In genomic region chr22:29799217-29799680, GRCh38 we compare ENCODE assay signal across 1 cellular context.
TF ChIP-seq lines count a peak whose summit lies in the region.

No MANE protein-coding gene starts in this region.

TF ChIP-seq in HepG2, 621 proteins besides CTCF, POLR2A, EP300 and RAD21 (continued from another document and continues in another):
- TF ChIP-seq GMEB1 (CRISPR knock-in tag; IDR thresholded peaks at IDR 0.05; ENCODE audit: borderline replicate concordance) (no peak), RFX1 (IDR thresholded peaks at IDR 0.05) (no peak), SMC3 (IDR thresholded peaks at IDR 0.05; ENCODE audit: low read length) (0 out of 2 replicates have a peak, but pooled peaks have one; percentile 1), MEIS2 (CRISPR knock-in tag; IDR thresholded peaks at IDR 0.05) (no peak), ZZZ3 (CRISPR knock-in tag; IDR thresholded peaks at IDR 0.05; ENCODE audit: borderline replicate concordance) (no peak), ZNF776 (CRISPR knock-in tag; IDR thresholded peaks at IDR 0.05) (no peak), ZNF703 (CRISPR knock-in tag; IDR thresholded peaks at IDR 0.05; ENCODE audit: borderline replicate concordance) (no peak), ZNF235 (CRISPR knock-in tag; IDR thresholded peaks at IDR 0.05; ENCODE audit: borderline replicate concordance) (no peak), SP2 (CRISPR knock-in tag; IDR thresholded peaks at IDR 0.05) (no peak), REL (CRISPR knock-in tag; conservative IDR thresholded peaks at IDR 0.05) (no peak), SMARCC2 (IDR thresholded peaks at IDR 0.05) (no peak), GABPB1 (CRISPR knock-in tag; IDR thresholded peaks at IDR 0.05) (peak; percentile 83), SMAD3 (CRISPR knock-in tag; IDR thresholded peaks at IDR 0.05) (peak; percentile 71; the same call in 1 of the 2 replicates), BRD4 (CRISPR knock-in tag; IDR thresholded peaks at IDR 0.05) (no peak), SIN3A (IDR thresholded peaks at IDR 0.05; ENCODE audit: borderline replicate concordance, low read depth, low read length) (no peak), IKZF4 (CRISPR knock-in tag; IDR thresholded peaks at IDR 0.05; ENCODE audit: borderline replicate concordance, low read depth, not compliant biosample characterization) (no peak), ATRX (CRISPR knock-in tag; IDR thresholded peaks at IDR 0.05; ENCODE audit: borderline replicate concordance) (no peak), ZNF724P (CRISPR knock-in tag; IDR thresholded peaks at IDR 0.05; ENCODE audit: borderline replicate concordance) (no peak), SRF (IDR thresholded peaks at IDR 0.05; ENCODE audit: low read depth, low read length) (no peak), RFX5 (IDR thresholded peaks at IDR 0.05; ENCODE audit: low read depth, low read length) (no peak), RARG (CRISPR knock-in tag; IDR thresholded peaks at IDR 0.05; ENCODE audit: low read depth) (no peak), ZBTB1 (CRISPR knock-in tag; IDR thresholded peaks at IDR 0.05; ENCODE audit: borderline replicate concordance) (no peak), ZNF775 (CRISPR knock-in tag; IDR thresholded peaks at IDR 0.05; ENCODE audit: borderline replicate concordance) (no peak), NAIF1 (CRISPR knock-in tag; IDR thresholded peaks at IDR 0.05; ENCODE audit: borderline replicate concordance) (no peak), ZNF761 (CRISPR knock-in tag; conservative IDR thresholded peaks at IDR 0.05) (no peak), SNRNP70 (IDR thresholded peaks at IDR 0.05; ENCODE audit: low read depth, low read length) (no peak), ZNF7 (CRISPR knock-in tag; IDR thresholded peaks at IDR 0.05) (no peak), SIN3B (IDR thresholded peaks at IDR 0.05; ENCODE audit: low read length) (no peak), ZNF121 (CRISPR knock-in tag; IDR thresholded peaks at IDR 0.05) (no peak; the same call in 1 of the 2 replicates), ZNF737 (CRISPR knock-in tag; IDR thresholded peaks at IDR 0.05; ENCODE audit: borderline replicate concordance) (no peak), JDP2 (CRISPR knock-in tag; IDR thresholded peaks at IDR 0.05; ENCODE audit: borderline replicate concordance) (no peak), TAF1 (CRISPR knock-in tag; IDR thresholded peaks at IDR 0.05) (0 out of 2 replicates have a peak, but pooled peaks have one; percentile 35), NFYB (CRISPR knock-in tag; IDR thresholded peaks at IDR 0.05) (no peak), ZNF430 (CRISPR knock-in tag; IDR thresholded peaks at IDR 0.05) (no peak), CEBPG (CRISPR knock-in tag; IDR thresholded peaks at IDR 0.05) (peak; percentile 95), ZNF816 (CRISPR knock-in tag; IDR thresholded peaks at IDR 0.05; ENCODE audit: borderline replicate concordance) (no peak), NBN (conservative IDR thresholded peaks at IDR 0.05) (no peak), ZBTB10 (CRISPR knock-in tag; IDR thresholded peaks at IDR 0.05; ENCODE audit: borderline replicate concordance) (no peak), RCOR2 (CRISPR knock-in tag; IDR thresholded peaks at IDR 0.05) (peak; percentile 70; the same call in 1 of the 2 replicates), ZSCAN29 (CRISPR knock-in tag; conservative IDR thresholded peaks at IDR 0.05) (no peak), ZNF879 (CRISPR knock-in tag; IDR thresholded peaks at IDR 0.05) (no peak), MBNL3 (CRISPR knock-in tag; conservative IDR thresholded peaks at IDR 0.05) (no peak), RBM22 (optimal IDR thresholded peaks at IDR 0.05; ENCODE audit: low read length) (no peak), ZSCAN12 (CRISPR knock-in tag; IDR thresholded peaks at IDR 0.05) (no peak), ZNF549 (CRISPR knock-in tag; IDR thresholded peaks at IDR 0.05) (no peak), HNF4A (CRISPR knock-in tag; IDR thresholded peaks at IDR 0.05) (peak; percentile 26; the same call in 1 of the 2 replicates), GABPA (IDR thresholded peaks at IDR 0.05; ENCODE audit: low read depth, low read length) (no peak), GABPA (CRISPR knock-in tag; IDR thresholded peaks at IDR 0.05; ENCODE audit: low read depth) (peak; percentile 72), KDM3A (CRISPR knock-in tag; IDR thresholded peaks at IDR 0.05; ENCODE audit: low read depth) (0 out of 2 replicates have a peak, but pooled peaks have one; percentile 30), TAF15 (IDR thresholded peaks at IDR 0.05; ENCODE audit: low read depth, low read length, poor library complexity, severe bottlenecking) (no peak), ZNF672 (CRISPR knock-in tag; IDR thresholded peaks at IDR 0.05) (no peak), TMF1 (CRISPR knock-in tag; IDR thresholded peaks at IDR 0.05; ENCODE audit: low read depth) (no peak), ZNF616 (CRISPR knock-in tag; IDR thresholded peaks at IDR 0.05; ENCODE audit: low read depth) (no peak), RELA (CRISPR knock-in tag; IDR thresholded peaks at IDR 0.05) (0 out of 2 replicates have a peak, but pooled peaks have one; percentile 45), FOXP1 (IDR thresholded peaks at IDR 0.05) (no peak), FOXP1 (CRISPR knock-in tag; IDR thresholded peaks at IDR 0.05) (0 out of 2 replicates have a peak, but pooled peaks have one; percentile 12), ZNF558 (CRISPR knock-in tag; IDR thresholded peaks at IDR 0.05; ENCODE audit: borderline replicate concordance) (no peak), ZSCAN21 (CRISPR knock-in tag; IDR thresholded peaks at IDR 0.05; ENCODE audit: borderline replicate concordance) (no peak), SUZ12 (IDR thresholded peaks at IDR 0.05; ENCODE audit: low read depth, low read length) (no peak), ZNF24 (IDR thresholded peaks at IDR 0.05) (no peak)
- TF ChIP-seq, protein P1, sequence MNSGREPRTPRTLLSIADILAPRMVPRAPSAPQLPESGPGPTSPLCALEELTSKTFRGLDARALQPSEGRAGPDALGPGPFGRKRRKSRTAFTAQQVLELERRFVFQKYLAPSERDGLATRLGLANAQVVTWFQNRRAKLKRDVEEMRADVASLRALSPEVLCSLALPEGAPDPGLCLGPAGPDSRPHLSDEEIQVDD (CRISPR knock-in tag; IDR thresholded peaks at IDR 0.05; ENCODE audit: borderline replicate concordance): no peak
- TF ChIP-seq, protein P2, sequence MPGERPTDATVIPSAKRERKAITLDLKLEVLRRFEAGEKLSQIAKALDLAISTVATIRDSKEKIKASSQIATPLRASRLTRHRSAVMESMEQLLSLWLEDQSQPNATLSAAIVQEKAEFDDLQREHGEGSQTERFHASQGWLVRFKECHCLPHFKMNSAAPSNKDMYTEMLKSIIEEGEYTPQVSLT (CRISPR knock-in tag; IDR thresholded peaks at IDR 0.05; ENCODE audit: borderline replicate concordance, low read depth): no peak
- TF ChIP-seq, protein P3, sequence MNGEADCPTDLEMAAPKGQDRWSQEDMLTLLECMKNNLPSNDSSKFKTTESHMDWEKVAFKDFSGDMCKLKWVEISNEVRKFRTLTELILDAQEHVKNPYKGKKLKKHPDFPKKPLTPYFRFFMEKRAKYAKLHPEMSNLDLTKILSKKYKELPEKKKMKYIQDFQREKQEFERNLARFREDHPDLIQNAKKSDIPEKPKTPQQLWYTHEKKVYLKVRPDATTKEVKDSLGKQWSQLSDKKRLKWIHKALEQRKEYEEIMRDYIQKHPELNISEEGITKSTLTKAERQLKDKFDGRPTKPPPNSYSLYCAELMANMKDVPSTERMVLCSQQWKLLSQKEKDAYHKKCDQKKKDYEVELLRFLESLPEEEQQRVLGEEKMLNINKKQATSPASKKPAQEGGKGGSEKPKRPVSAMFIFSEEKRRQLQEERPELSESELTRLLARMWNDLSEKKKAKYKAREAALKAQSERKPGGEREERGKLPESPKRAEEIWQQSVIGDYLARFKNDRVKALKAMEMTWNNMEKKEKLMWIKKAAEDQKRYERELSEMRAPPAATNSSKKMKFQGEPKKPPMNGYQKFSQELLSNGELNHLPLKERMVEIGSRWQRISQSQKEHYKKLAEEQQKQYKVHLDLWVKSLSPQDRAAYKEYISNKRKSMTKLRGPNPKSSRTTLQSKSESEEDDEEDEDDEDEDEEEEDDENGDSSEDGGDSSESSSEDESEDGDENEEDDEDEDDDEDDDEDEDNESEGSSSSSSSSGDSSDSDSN (CRISPR knock-in tag; IDR thresholded peaks at IDR 0.05): peak; percentile 45; the same call in 1 of the 2 replicates
- TF ChIP-seq, protein P4, sequence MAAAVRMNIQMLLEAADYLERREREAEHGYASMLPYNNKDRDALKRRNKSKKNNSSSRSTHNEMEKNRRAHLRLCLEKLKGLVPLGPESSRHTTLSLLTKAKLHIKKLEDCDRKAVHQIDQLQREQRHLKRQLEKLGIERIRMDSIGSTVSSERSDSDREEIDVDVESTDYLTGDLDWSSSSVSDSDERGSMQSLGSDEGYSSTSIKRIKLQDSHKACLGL (CRISPR knock-in tag; IDR thresholded peaks at IDR 0.05): no peak
- TF ChIP-seq, protein P5, sequence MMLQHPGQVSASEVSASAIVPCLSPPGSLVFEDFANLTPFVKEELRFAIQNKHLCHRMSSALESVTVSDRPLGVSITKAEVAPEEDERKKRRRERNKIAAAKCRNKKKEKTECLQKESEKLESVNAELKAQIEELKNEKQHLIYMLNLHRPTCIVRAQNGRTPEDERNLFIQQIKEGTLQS (CRISPR knock-in tag; IDR thresholded peaks at IDR 0.05): peak; percentile 72; the same call in 1 of the 2 replicates
- TF ChIP-seq, protein P6, sequence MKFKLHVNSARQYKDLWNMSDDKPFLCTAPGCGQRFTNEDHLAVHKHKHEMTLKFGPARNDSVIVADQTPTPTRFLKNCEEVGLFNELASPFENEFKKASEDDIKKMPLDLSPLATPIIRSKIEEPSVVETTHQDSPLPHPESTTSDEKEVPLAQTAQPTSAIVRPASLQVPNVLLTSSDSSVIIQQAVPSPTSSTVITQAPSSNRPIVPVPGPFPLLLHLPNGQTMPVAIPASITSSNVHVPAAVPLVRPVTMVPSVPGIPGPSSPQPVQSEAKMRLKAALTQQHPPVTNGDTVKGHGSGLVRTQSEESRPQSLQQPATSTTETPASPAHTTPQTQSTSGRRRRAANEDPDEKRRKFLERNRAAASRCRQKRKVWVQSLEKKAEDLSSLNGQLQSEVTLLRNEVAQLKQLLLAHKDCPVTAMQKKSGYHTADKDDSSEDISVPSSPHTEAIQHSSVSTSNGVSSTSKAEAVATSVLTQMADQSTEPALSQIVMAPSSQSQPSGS (CRISPR knock-in tag; IDR thresholded peaks at IDR 0.05): peak; percentile 30; the same call in 1 of the 2 replicates
- TF ChIP-seq, protein P7, sequence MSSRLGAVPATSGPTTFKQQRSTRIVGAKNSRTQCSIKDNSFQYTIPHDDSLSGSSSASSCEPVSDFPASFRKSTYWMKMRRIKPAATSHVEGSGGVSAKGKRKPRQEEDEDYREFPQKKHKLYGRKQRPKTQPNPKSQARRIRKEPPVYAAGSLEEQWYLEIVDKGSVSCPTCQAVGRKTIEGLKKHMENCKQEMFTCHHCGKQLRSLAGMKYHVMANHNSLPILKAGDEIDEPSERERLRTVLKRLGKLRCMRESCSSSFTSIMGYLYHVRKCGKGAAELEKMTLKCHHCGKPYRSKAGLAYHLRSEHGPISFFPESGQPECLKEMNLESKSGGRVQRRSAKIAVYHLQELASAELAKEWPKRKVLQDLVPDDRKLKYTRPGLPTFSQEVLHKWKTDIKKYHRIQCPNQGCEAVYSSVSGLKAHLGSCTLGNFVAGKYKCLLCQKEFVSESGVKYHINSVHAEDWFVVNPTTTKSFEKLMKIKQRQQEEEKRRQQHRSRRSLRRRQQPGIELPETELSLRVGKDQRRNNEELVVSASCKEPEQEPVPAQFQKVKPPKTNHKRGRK (CRISPR knock-in tag; IDR thresholded peaks at IDR 0.05): no peak
- TF ChIP-seq, protein P8, sequence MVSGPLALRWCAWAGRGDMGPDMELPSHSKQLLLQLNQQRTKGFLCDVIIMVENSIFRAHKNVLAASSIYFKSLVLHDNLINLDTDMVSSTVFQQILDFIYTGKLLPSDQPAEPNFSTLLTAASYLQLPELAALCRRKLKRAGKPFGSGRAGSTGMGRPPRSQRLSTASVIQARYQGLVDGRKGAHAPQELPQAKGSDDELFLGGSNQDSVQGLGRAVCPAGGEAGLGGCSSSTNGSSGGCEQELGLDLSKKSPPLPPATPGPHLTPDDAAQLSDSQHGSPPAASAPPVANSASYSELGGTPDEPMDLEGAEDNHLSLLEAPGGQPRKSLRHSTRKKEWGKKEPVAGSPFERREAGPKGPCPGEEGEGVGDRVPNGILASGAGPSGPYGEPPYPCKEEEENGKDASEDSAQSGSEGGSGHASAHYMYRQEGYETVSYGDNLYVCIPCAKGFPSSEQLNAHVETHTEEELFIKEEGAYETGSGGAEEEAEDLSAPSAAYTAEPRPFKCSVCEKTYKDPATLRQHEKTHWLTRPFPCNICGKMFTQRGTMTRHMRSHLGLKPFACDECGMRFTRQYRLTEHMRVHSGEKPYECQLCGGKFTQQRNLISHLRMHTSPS (CRISPR knock-in tag; IDR thresholded peaks at IDR 0.05; ENCODE audit: low read depth): peak; percentile 79
